11 cellular contexts compared by ENCODE assay signal in the genomic region with DNA sequence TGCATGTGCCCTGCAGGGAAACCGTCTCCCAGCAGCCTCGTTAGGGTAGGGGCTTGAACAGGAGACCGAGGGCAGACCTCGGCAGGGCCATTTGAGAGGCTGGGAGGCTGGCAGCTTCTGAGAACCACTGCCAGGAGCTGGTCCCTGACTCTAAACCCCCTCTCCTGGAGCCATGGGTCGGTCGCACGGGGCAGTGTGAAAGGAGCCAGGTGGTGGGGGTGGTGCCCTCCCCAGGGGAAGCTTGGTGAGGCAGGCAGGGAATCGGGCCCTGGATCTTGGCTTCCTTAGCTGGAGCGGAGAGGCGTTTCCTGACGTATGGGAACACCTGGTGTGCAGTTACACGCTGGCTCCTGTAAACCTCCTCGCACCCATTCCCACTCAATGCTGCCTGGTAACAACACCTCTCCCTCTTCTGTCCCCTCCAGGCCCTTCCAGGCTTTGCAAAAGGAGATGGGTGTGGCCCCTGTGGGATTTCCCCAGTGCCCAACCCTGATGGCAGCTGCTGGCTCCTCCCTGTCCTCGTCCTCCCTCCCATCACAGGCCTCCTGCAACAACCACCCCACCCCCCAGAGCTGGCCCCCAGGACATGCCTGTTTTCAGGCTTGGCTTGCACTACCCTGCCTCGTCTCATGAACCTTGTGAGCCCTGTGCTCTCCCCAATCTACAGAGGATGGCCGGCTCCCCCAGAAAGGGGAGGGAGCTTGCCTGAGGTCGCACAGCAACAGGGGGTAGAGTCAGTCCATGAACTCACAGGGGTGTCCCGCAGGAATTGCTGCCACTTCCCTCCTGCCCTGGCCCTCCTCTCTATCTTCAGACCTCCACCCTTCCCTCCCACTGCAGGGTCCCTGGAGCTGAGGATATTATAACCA. TPM values are rescaled to one million over a fixed set of nuclear protein-coding genes. Genes with fewer than 3 reads are reported as not detected.
DNase-seq lines count a peak whose midpoint lies in the region; ATAC-seq, FAIRE-seq and TF ChIP-seq lines count a peak whose summit lies in the region.
"Had no signal": no experiment of that assay in that cellular context is flagged by ENCODE, and none has a peak within 500 bp of the region (broad histone marks: within the 10 kb centered on the region; RNA-seq: fewer than 3 reads in every experiment).

No MANE protein-coding gene starts in this region.

- no peak overlapping the region for H3K4me2 ChIP-seq in HepG2 (ENCODE audit: low read depth, low read length)

- H4K20me1 ChIP-seq in HepG2 (ENCODE audit: insufficient read depth, low read length): no peaks in the 10 kb centered on the region

- no peak for TF ChIP-seq RAD21 in HepG2 (CRISPR knock-in tag; IDR thresholded peaks at IDR 0.05)

- POLR2A ChIA-PET in HepG2 (lab: Yijun Ruan, JAX): no interaction called here

- H3K9me3 ChIP-seq in esophagus muscularis mucosa: no peaks in the 10 kb centered on the region
- no peaks in the 10 kb centered on the region for H3K9me3 ChIP-seq in spleen
- no peaks in the 10 kb centered on the region for H3K9me3 ChIP-seq in HepG2 (ENCODE audit: low read length)

- in situ Hi-C loops in HepG2 (cut with HindIII; ENCODE audit: extremely low pct_ligation_motif_present, low pct_unique_long_range_greater_than_20kb): no loop called here

- CTCF ChIA-PET in HepG2 (lab: Yijun Ruan, JAX; ENCODE audit: low intra/inter-chr PET ratio, low total read pairs): no interaction called here

- H3K4me1 ChIP-seq in esophagus muscularis mucosa: peaks cover 0 to 9% (median 0%) of the 10 kb centered on the region in 4 donors
- H3K4me1 ChIP-seq in spleen: peaks cover 0 to 32% (median 13%) of the 10 kb centered on the region in 6 donors
- peaks cover 14% of the 10 kb centered on the region for H3K4me1 ChIP-seq in HepG2 (ENCODE audit: insufficient read depth, low read length)

- H3K36me3 ChIP-seq in esophagus muscularis mucosa: no peaks in the 10 kb centered on the region
- H3K36me3 ChIP-seq in spleen: no peaks in the 10 kb centered on the region
- no peaks in the 10 kb centered on the region for H3K36me3 ChIP-seq in HepG2 (replicated peaks in 1 of 2; ENCODE audit: control insufficient read depth in 1 of 2, insufficient read depth in 2 of 2, low read length in 2 of 2)

- peaks cover 0 to 19% (median 0%) of the 10 kb centered on the region in 4 donors for H3K27me3 ChIP-seq in esophagus muscularis mucosa
- no peaks in the 10 kb centered on the region for H3K27me3 ChIP-seq in spleen (replicated peaks in 1 of 7)
- peaks cover 4 to 37% of the 10 kb centered on the region in 2 experiments for H3K27me3 ChIP-seq in HepG2 (ENCODE audit: control insufficient read depth in 1 of 2, insufficient read depth in 2 of 2, low read length in 2 of 2)

- TF ChIP-seq EP300 in esophagus muscularis mucosa (IDR thresholded peaks at IDR 0.05): no peak
- TF ChIP-seq EP300 in HepG2 (IDR thresholded peaks at IDR 0.05; ENCODE audit: low read depth in 2 of 2, low read length in 2 of 2): no peak
- TF ChIP-seq EP300 in HepG2 (CRISPR knock-in tag; IDR thresholded peaks at IDR 0.05; ENCODE audit: borderline replicate concordance): no peak

- no peaks in the 10 kb centered on the region for H3K79me2 ChIP-seq in HepG2 (ENCODE audit: insufficient read depth, low read length)

- TF ChIP-seq CTCF in esophagus muscularis mucosa (IDR thresholded peaks at IDR 0.05) (no peak), spleen (IDR thresholded peaks at IDR 0.05 in 8 of 11, conservative IDR thresholded peaks at IDR 0.05 in 3 of 11) (no peak), HepG2 (CRISPR knock-in tag; IDR thresholded peaks at IDR 0.05) (no peak)

- no peak overlapping the region for H3K27ac ChIP-seq in esophagus muscularis mucosa (replicated peaks in 1 of 4)
- H3K27ac ChIP-seq in spleen: no peak overlapping the region
- no peak overlapping the region for H3K27ac ChIP-seq in HepG2 (ENCODE audit: extremely low read length, insufficient read depth, low read length)

- TF ChIP-seq POLR2A in esophagus muscularis mucosa (IDR thresholded peaks at IDR 0.05; ENCODE audit: low read depth): no peak
- no peak for TF ChIP-seq POLR2A in spleen (IDR thresholded peaks at IDR 0.05)
- TF ChIP-seq POLR2A in HepG2 (IDR thresholded peaks at IDR 0.05; ENCODE audit: insufficient read depth in 1 of 2, low read depth in 2 of 2, low read length in 2 of 2): no peak

- peak; percentile 46 for DNase-seq in activated CD8-positive, alpha-beta memory T cell treated with anti-CD3 and anti-CD28 coated beads for 24 hours
- no peak for DNase-seq in activated CD8-positive, alpha-beta memory T cell treated with anti-CD3 and anti-CD28 coated beads, Interleukin-2, amount 50 U/mL, for 48 hours
- peak; percentile 76 for DNase-seq in NCI-H345 (lab: John Stamatoyannopoulos, UW)
- peak; percentile 60 for DNase-seq in esophagus muscularis mucosa (ENCODE audit: extremely low spot score)
- DNase-seq in spleen: peak; percentile 51
- DNase-seq in OCI-M2 (lab: John Stamatoyannopoulos, UW; ENCODE audit: unreplicated experiment): no peak
- no peak for DNase-seq in HepG2 (ENCODE audit: low spot score)
- DNase-seq: NCI-H1092 had no signal

- H3K4me3 ChIP-seq in esophagus muscularis mucosa (no peak overlapping the region), spleen (no peak overlapping the region), HepG2 (replicated peaks in 1 of 3; ENCODE audit: insufficient read depth in 1 of 3, low read depth in 2 of 3, low read length in 3 of 3) (no peak overlapping the region)

- no peak for FAIRE-seq in HepG2 (lab: Jason Lieb, UNC)

- H3K9ac ChIP-seq in HepG2 (ENCODE audit: insufficient read depth, low read depth, low read length): no peak overlapping the region

- WGBS in esophagus muscularis mucosa: 70% methylated on average over 7 of the region's 18 CpGs
- 73 to 83% (median 77%) methylated on average over 17 to 18 of the region's 18 CpGs for WGBS in spleen, 5 donors
- WGBS in HepG2 (ENCODE audit: low lambda C conversion rate): 55% methylated on average over 11 of the region's 18 CpGs

- intact Hi-C loops in esophagus muscularis mucosa (cut with DNase I): no loop called here
- intact Hi-C loops in spleen (cut with DNase I; ENCODE audit: low total_unique reads): no loop called here
- intact Hi-C loops in HepG2 (cut with micrococcal nuclease; ENCODE audit: unreplicated experiment): no loop called here

- no TSS peak for BruUV-seq in HepG2 (replicated peaks; lab: Mats Ljungman, UMichigan)

- no peak overlapping the region for H2AFZ ChIP-seq in HepG2 (ENCODE audit: low read length)

- ATAC-seq in HepG2: no peak
- no peak for ATAC-seq in HG03457 (IDR thresholded peaks at IDR 0.05; ENCODE audit: unreplicated experiment)
- ATAC-seq: activated naive CD4-positive, alpha-beta T cell treated with anti-CD3 and anti-CD28 coated beads, Interleukin-2, amount 50 U/mL, for 72 hours had no signal

RNA-seq across cellular contexts. Expression of a gene that starts 24.4 kb away (rescaled TPM):
- total RNA-seq in esophagus muscularis mucosa: 1 to 10 TPM; 2.1 to 6.0 (median 4.0) TPM
- 10 to 100 TPM in 3 of 7 donors, 1 to 10 TPM in 4; 3.1 to 14.2 (median 9.0) TPM for total RNA-seq in spleen
- 1 to 10 TPM; 1.8 to 4.2 (median 1.8) TPM for polyA plus RNA-seq in spleen
- total RNA-seq in HepG2 (2016; rRNA removed; fragmentation: Illumina TruSeq; extraction: Trizol): not detected in 2 replicates
- not detected in 2 replicates for total RNA-seq in HepG2 (2016; cell fraction: cytosol; rRNA removed; fragmentation: Illumina TruSeq; extraction: Trizol; ENCODE audit: low read depth)
- not detected in 2 replicates for total RNA-seq in HepG2 (2016; cell fraction: insoluble cytoplasmic fraction; rRNA removed; fragmentation: Illumina TruSeq; extraction: Trizol)
- not detected in 2 replicates for total RNA-seq in HepG2 (2016; cell fraction: membrane; rRNA removed; fragmentation: Illumina TruSeq; extraction: Trizol)
- total RNA-seq in HepG2 (2016; cell fraction: nucleus; rRNA removed; fragmentation: Illumina TruSeq; extraction: Trizol): not detected in 2 replicates
- polyA plus RNA-seq in HepG2 (2011; rRNA removed): not detected in 2 replicates
- polyA plus RNA-seq in HepG2 (2011; cell fraction: cytosol; rRNA removed): not detected in 2 replicates
- polyA plus RNA-seq in HepG2 (2011; cell fraction: nucleus; rRNA removed): 0.10 TPM in 1 of 2 replicates, not detected in the other
- not detected in 2 replicates for polyA plus RNA-seq in HepG2 (2012)
- polyA plus RNA-seq in HepG2 (2016; cell fraction: cytosol; fragmentation: Illumina TruSeq; extraction: Trizol; ENCODE audit: low read depth): not detected in 2 replicates
- not detected in 2 replicates for polyA plus RNA-seq in HepG2 (2016; cell fraction: insoluble cytoplasmic fraction; fragmentation: Illumina TruSeq; extraction: Trizol; ENCODE audit: low read depth)
- polyA plus RNA-seq in HepG2 (2016; cell fraction: membrane; fragmentation: Illumina TruSeq; extraction: Trizol; ENCODE audit: low read depth): not detected in 2 replicates
- not detected in 2 replicates for polyA plus RNA-seq in HepG2 (2016; cell fraction: nucleus; fragmentation: Illumina TruSeq; extraction: Trizol; ENCODE audit: insufficient read depth, low read depth)
- polyA minus RNA-seq in HepG2 (2011; rRNA and poly(A)+ RNA removed; ENCODE audit: low replicate concordance): 0.07 TPM in 1 of 2 replicates, not detected in the other
- not detected in 2 replicates for polyA minus RNA-seq in HepG2 (2011; cell fraction: cytosol; rRNA and poly(A)+ RNA removed)
- not detected in 2 replicates for polyA minus RNA-seq in HepG2 (2011; cell fraction: nucleus; rRNA and poly(A)+ RNA removed)

RNA-seq across cellular contexts. Expression of a gene that starts 46.4 kb away (rescaled TPM):
- total RNA-seq in esophagus muscularis mucosa (not detected), spleen (1 to 10 TPM in 2 of 7 donors, under 1 TPM in 4, not detected in 1; 0.49 to 2.2 (median 0.72) TPM), HepG2 (2016; rRNA removed; fragmentation: Illumina TruSeq; extraction: Trizol) (not detected in 2 replicates)
- polyA plus RNA-seq in spleen (under 1 TPM; 0.24 to 0.33 (median 0.29) TPM), HepG2 (2011; rRNA removed) (not detected in 2 replicates)
- total RNA-seq in HepG2 (2016; cell fraction: cytosol; rRNA removed; fragmentation: Illumina TruSeq; extraction: Trizol; ENCODE audit: low read depth): not detected in 2 replicates
- not detected in 2 replicates for total RNA-seq in HepG2 (2016; cell fraction: insoluble cytoplasmic fraction; rRNA removed; fragmentation: Illumina TruSeq; extraction: Trizol)
- total RNA-seq in HepG2 (2016; cell fraction: membrane; rRNA removed; fragmentation: Illumina TruSeq; extraction: Trizol): not detected in 2 replicates
- total RNA-seq in HepG2 (2016; cell fraction: nucleus; rRNA removed; fragmentation: Illumina TruSeq; extraction: Trizol): not detected in 2 replicates
- not detected in 2 replicates for polyA plus RNA-seq in HepG2 (2011; cell fraction: cytosol; rRNA removed)
- not detected in 2 replicates for polyA plus RNA-seq in HepG2 (2011; cell fraction: nucleus; rRNA removed)
- polyA plus RNA-seq in HepG2 (2012): not detected in 2 replicates
- polyA plus RNA-seq in HepG2 (2016; cell fraction: cytosol; fragmentation: Illumina TruSeq; extraction: Trizol; ENCODE audit: low read depth): not detected in 2 replicates
- polyA plus RNA-seq in HepG2 (2016; cell fraction: insoluble cytoplasmic fraction; fragmentation: Illumina TruSeq; extraction: Trizol; ENCODE audit: low read depth): not detected in 2 replicates
- not detected in 2 replicates for polyA plus RNA-seq in HepG2 (2016; cell fraction: membrane; fragmentation: Illumina TruSeq; extraction: Trizol; ENCODE audit: low read depth)
- polyA plus RNA-seq in HepG2 (2016; cell fraction: nucleus; fragmentation: Illumina TruSeq; extraction: Trizol; ENCODE audit: insufficient read depth, low read depth): not detected in 2 replicates
- 1.6 TPM in 1 of 2 replicates, not detected in the other for polyA minus RNA-seq in HepG2 (2011; rRNA and poly(A)+ RNA removed; ENCODE audit: low replicate concordance)
- polyA minus RNA-seq in HepG2 (2011; cell fraction: cytosol; rRNA and poly(A)+ RNA removed): not detected in 2 replicates
- not detected in 2 replicates for polyA minus RNA-seq in HepG2 (2011; cell fraction: nucleus; rRNA and poly(A)+ RNA removed)
- total RNA-seq: mucosa of gallbladder had no signal

RNA-seq across cellular contexts. Expression of a gene that starts 53.3 kb away (rescaled TPM):
- total RNA-seq in esophagus muscularis mucosa (1 to 10 TPM; 1.1 to 5.5 (median 1.7) TPM), spleen (10 to 100 TPM; 27.2 to 88.0 (median 45.0) TPM), HepG2 (2016; rRNA removed; fragmentation: Illumina TruSeq; extraction: Trizol) (not detected in 2 replicates)
- polyA plus RNA-seq in spleen (10 to 100 TPM; 24.2 to 60.8 (median 47.6) TPM), HepG2 (2011; rRNA removed) (not detected in 2 replicates)
- not detected in 2 replicates for total RNA-seq in HepG2 (2016; cell fraction: cytosol; rRNA removed; fragmentation: Illumina TruSeq; extraction: Trizol; ENCODE audit: low read depth)
- total RNA-seq in HepG2 (2016; cell fraction: insoluble cytoplasmic fraction; rRNA removed; fragmentation: Illumina TruSeq; extraction: Trizol): not detected in 2 replicates
- not detected in 2 replicates for total RNA-seq in HepG2 (2016; cell fraction: membrane; rRNA removed; fragmentation: Illumina TruSeq; extraction: Trizol)
- not detected in 2 replicates for total RNA-seq in HepG2 (2016; cell fraction: nucleus; rRNA removed; fragmentation: Illumina TruSeq; extraction: Trizol)
- 0.04 TPM in 1 of 2 replicates, not detected in the other for polyA plus RNA-seq in HepG2 (2011; cell fraction: cytosol; rRNA removed)
- polyA plus RNA-seq in HepG2 (2011; cell fraction: nucleus; rRNA removed): 0.12 and 0.18 TPM in 2 replicates
- not detected in 2 replicates for polyA plus RNA-seq in HepG2 (2012)
- not detected in 2 replicates for polyA plus RNA-seq in HepG2 (2016; cell fraction: cytosol; fragmentation: Illumina TruSeq; extraction: Trizol; ENCODE audit: low read depth)
- not detected in 2 replicates for polyA plus RNA-seq in HepG2 (2016; cell fraction: insoluble cytoplasmic fraction; fragmentation: Illumina TruSeq; extraction: Trizol; ENCODE audit: low read depth)
- polyA plus RNA-seq in HepG2 (2016; cell fraction: membrane; fragmentation: Illumina TruSeq; extraction: Trizol; ENCODE audit: low read depth): not detected in 2 replicates
- polyA plus RNA-seq in HepG2 (2016; cell fraction: nucleus; fragmentation: Illumina TruSeq; extraction: Trizol; ENCODE audit: insufficient read depth, low read depth): not detected in 2 replicates
- polyA minus RNA-seq in HepG2 (2011; rRNA and poly(A)+ RNA removed; ENCODE audit: low replicate concordance): 103 TPM in 1 of 2 replicates, not detected in the other
- polyA minus RNA-seq in HepG2 (2011; cell fraction: cytosol; rRNA and poly(A)+ RNA removed): 0.69 and 1.3 TPM in 2 replicates
- 0.25 and 0.52 TPM in 2 replicates for polyA minus RNA-seq in HepG2 (2011; cell fraction: nucleus; rRNA and poly(A)+ RNA removed)

RNA-seq across cellular contexts. Expression of a gene that starts 57.2 kb away (rescaled TPM):
- total RNA-seq in esophagus muscularis mucosa (1 to 10 TPM; 4.2 to 10.0 (median 8.3) TPM), spleen (10 to 100 TPM in 2 of 7 donors, 1 to 10 TPM in 5; 3.7 to 12.5 (median 8.8) TPM), HepG2 (2016; rRNA removed; fragmentation: Illumina TruSeq; extraction: Trizol) (not detected in 2 replicates)
- polyA plus RNA-seq in spleen (1 to 10 TPM; 3.9 to 5.0 (median 4.7) TPM), HepG2 (2011; rRNA removed) (not detected in 2 replicates)
- total RNA-seq in HepG2 (2016; cell fraction: cytosol; rRNA removed; fragmentation: Illumina TruSeq; extraction: Trizol; ENCODE audit: low read depth): not detected in 2 replicates
- not detected in 2 replicates for total RNA-seq in HepG2 (2016; cell fraction: insoluble cytoplasmic fraction; rRNA removed; fragmentation: Illumina TruSeq; extraction: Trizol)
- not detected in 2 replicates for total RNA-seq in HepG2 (2016; cell fraction: membrane; rRNA removed; fragmentation: Illumina TruSeq; extraction: Trizol)
- total RNA-seq in HepG2 (2016; cell fraction: nucleus; rRNA removed; fragmentation: Illumina TruSeq; extraction: Trizol): not detected in 2 replicates
- polyA plus RNA-seq in HepG2 (2011; cell fraction: cytosol; rRNA removed): not detected in 2 replicates
- polyA plus RNA-seq in HepG2 (2011; cell fraction: nucleus; rRNA removed): not detected in 2 replicates
- polyA plus RNA-seq in HepG2 (2012): not detected in 2 replicates
- not detected in 2 replicates for polyA plus RNA-seq in HepG2 (2016; cell fraction: cytosol; fragmentation: Illumina TruSeq; extraction: Trizol; ENCODE audit: low read depth)
- not detected in 2 replicates for polyA plus RNA-seq in HepG2 (2016; cell fraction: insoluble cytoplasmic fraction; fragmentation: Illumina TruSeq; extraction: Trizol; ENCODE audit: low read depth)
- not detected in 2 replicates for polyA plus RNA-seq in HepG2 (2016; cell fraction: membrane; fragmentation: Illumina TruSeq; extraction: Trizol; ENCODE audit: low read depth)
- not detected in 2 replicates for polyA plus RNA-seq in HepG2 (2016; cell fraction: nucleus; fragmentation: Illumina TruSeq; extraction: Trizol; ENCODE audit: insufficient read depth, low read depth)
- polyA minus RNA-seq in HepG2 (2011; rRNA and poly(A)+ RNA removed; ENCODE audit: low replicate concordance): not detected in 2 replicates
- not detected in 2 replicates for polyA minus RNA-seq in HepG2 (2011; cell fraction: cytosol; rRNA and poly(A)+ RNA removed)
- polyA minus RNA-seq in HepG2 (2011; cell fraction: nucleus; rRNA and poly(A)+ RNA removed): not detected in 2 replicates

Comparison
In these comparisons a context has a peak if more than half of its experiments do, and no peak if none do; other contexts are left out.
1. DNase-seq: peak in activated CD8-positive, alpha-beta memory T cell treated with anti-CD3 and anti-CD28 coated beads for 24 hours (single experiment), NCI-H345 (single experiment), esophagus muscularis mucosa (single experiment) and spleen (single experiment); none in activated CD8-positive, alpha-beta memory T cell treated with anti-CD3 and anti-CD28 coated beads, Interleukin-2, amount 50 U/mL, for 48 hours (single experiment), OCI-M2 (single experiment) and HepG2 (single experiment).
2. RNA of a gene that starts 53.3 kb away (total RNA-seq): 27.2 to 88.0 TPM in spleen; 1.1 to 5.5 TPM in esophagus muscularis mucosa and not detected in HepG2; every median in the first group is over 4 times any median in the second.